Comparison of ENCODE assay signal across 1 cellular context in genomic region chr16:66899945-66900688, GRCh38.
A peak's percentile ranks its signal among the peaks of the same experiment; 100 is the strongest.
TF ChIP-seq lines count a peak whose summit lies in the region.

No MANE protein-coding gene starts in this region.

TF ChIP-seq in K562, 482 proteins besides CTCF, POLR2A, EP300 and RAD21 (continued from another document and continues in another):
- 0 out of 2 replicates have a peak, but pooled peaks have one; percentile 20 for TF ChIP-seq ZNF584 (CRISPR knock-in tag; IDR thresholded peaks at IDR 0.05; ENCODE audit: low read depth)
- TF ChIP-seq THAP12 (CRISPR knock-in tag; IDR thresholded peaks at IDR 0.05) = no peak
- TF ChIP-seq PPARD (CRISPR knock-in tag; IDR thresholded peaks at IDR 0.05) = no peak
- TF ChIP-seq ZFP36 (IDR thresholded peaks at IDR 0.05; ENCODE audit: low read depth, low read length, partially characterized antibody) = peak; percentile 20
- TF ChIP-seq PBX2 (CRISPR knock-in tag; IDR thresholded peaks at IDR 0.05; ENCODE audit: low read depth) = no peak
- TF ChIP-seq PBX2 (tag; conservative IDR thresholded peaks at IDR 0.05; ENCODE audit: low read depth) = no peak
- TF ChIP-seq FOSL1 (tag; conservative IDR thresholded peaks at IDR 0.05) = peak; percentile 95
- no peak for TF ChIP-seq ZNF174 (CRISPR knock-in tag; IDR thresholded peaks at IDR 0.05)
- TF ChIP-seq ZNF23 (CRISPR knock-in tag; IDR thresholded peaks at IDR 0.05) = no peak
- TF ChIP-seq POLR2G (IDR thresholded peaks at IDR 0.05; ENCODE audit: low read depth, low read length) = peak; percentile 73
- TF ChIP-seq RNF219 (CRISPR knock-in tag; IDR thresholded peaks at IDR 0.05) = no peak
- TF ChIP-seq ETS2 (tag; IDR thresholded peaks at IDR 0.05; ENCODE audit: borderline replicate concordance, poor library complexity, severe bottlenecking) = no peak
- TF ChIP-seq THRAP3 (IDR thresholded peaks at IDR 0.05; ENCODE audit: borderline replicate concordance) = no peak
- no peak for TF ChIP-seq MXD1 (CRISPR knock-in tag; IDR thresholded peaks at IDR 0.05; ENCODE audit: borderline replicate concordance, poor library complexity, severe bottlenecking)
- TF ChIP-seq POLR2AphosphoS5 (IDR thresholded peaks at IDR 0.05; ENCODE audit: control insufficient read depth, insufficient read depth, low read depth, low read length) = peak; percentile 92
- TF ChIP-seq ZNF780A (CRISPR knock-in tag; IDR thresholded peaks at IDR 0.05) = no peak
- no peak for TF ChIP-seq ARID3A (IDR thresholded peaks at IDR 0.05; ENCODE audit: borderline replicate concordance, low read depth, low read length)
- TF ChIP-seq PRDM10 (IDR thresholded peaks at IDR 0.05; ENCODE audit: partially characterized antibody) = peak; percentile 86
- TF ChIP-seq SMAD4 (CRISPR knock-in tag; conservative IDR thresholded peaks at IDR 0.05) = peak; percentile 61; the same call in 1 of the 2 replicates
- TF ChIP-seq ZNF395 (CRISPR knock-in tag; IDR thresholded peaks at IDR 0.05) = peak; percentile 76; the same call in 1 of the 2 replicates
- no peak for TF ChIP-seq ZFPM2 (CRISPR knock-in tag; IDR thresholded peaks at IDR 0.05)
- TF ChIP-seq KLF13 (tag; IDR thresholded peaks at IDR 0.05; ENCODE audit: borderline replicate concordance, low read depth) = peak; percentile 69; the same call in 1 of the 2 replicates
- TF ChIP-seq NBN (IDR thresholded peaks at IDR 0.05; ENCODE audit: low read depth) = peak; percentile 86
- TF ChIP-seq USF2 (CRISPR knock-in tag; IDR thresholded peaks at IDR 0.05) = peak; percentile 77
- TF ChIP-seq MYNN (IDR thresholded peaks at IDR 0.05) = peak; percentile 72
- TF ChIP-seq MYNN (CRISPR knock-in tag; IDR thresholded peaks at IDR 0.05) = no peak
- no peak for TF ChIP-seq ZNF253 (CRISPR knock-in tag; conservative IDR thresholded peaks at IDR 0.05)
- TF ChIP-seq HMBOX1 (IDR thresholded peaks at IDR 0.05) = peak; percentile 99
- no peak for TF ChIP-seq HDGF (IDR thresholded peaks at IDR 0.05)
- no peak for TF ChIP-seq ZNF512 (tag; IDR thresholded peaks at IDR 0.05)
- TF ChIP-seq THRB (CRISPR knock-in tag; conservative IDR thresholded peaks at IDR 0.05) = no peak
- TF ChIP-seq MTA3 (IDR thresholded peaks at IDR 0.05; ENCODE audit: borderline replicate concordance) = peak; percentile 84
- TF ChIP-seq ZNF280A (IDR thresholded peaks at IDR 0.05; ENCODE audit: low read depth, partially characterized antibody) = no peak
- no peak for TF ChIP-seq SRSF7 (optimal IDR thresholded peaks at IDR 0.05; ENCODE audit: low read depth, low read length)
- TF ChIP-seq CC2D1A (IDR thresholded peaks at IDR 0.05) = no peak
- peak; percentile 5 for TF ChIP-seq CEBPB (tag; IDR thresholded peaks at IDR 0.05)
- TF ChIP-seq PYGO2 (tag; IDR thresholded peaks at IDR 0.05) = 0 out of 2 replicates have a peak, but pooled peaks have one; percentile 1
- TF ChIP-seq MEF2D (tag; conservative IDR thresholded peaks at IDR 0.05; ENCODE audit: low read depth) = no peak
